ENCODE assay signal across 8 cellular contexts in the genomic region with DNA sequence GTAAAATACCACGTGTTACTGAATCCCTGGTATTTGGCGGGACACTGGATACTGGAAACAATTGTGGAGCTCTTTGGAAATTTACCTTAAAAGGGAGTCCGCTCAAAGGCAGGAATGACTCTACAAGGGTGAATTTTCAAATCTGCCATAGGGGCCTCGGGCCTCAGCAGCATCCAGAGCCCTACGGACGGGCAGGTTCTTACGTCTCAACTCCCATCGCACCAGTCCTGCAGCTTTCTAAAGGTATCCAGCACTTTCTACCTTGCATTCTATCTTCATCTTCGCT. TPM values are rescaled to one million over a fixed set of nuclear protein-coding genes. Genes with fewer than 3 reads are reported as not detected.
DNase-seq lines count a peak whose midpoint lies in the region; ATAC-seq and TF ChIP-seq lines count a peak whose summit lies in the region.

No MANE protein-coding gene starts in this region.

- no peaks in the 10 kb centered on the region for H3K27me3 Mint-ChIP-seq in progenitor cell of endocrine pancreas

- H3K27me3 ChIP-seq in DOHH2 (ENCODE audit: control insufficient read depth, low read length) (no peaks in the 10 kb centered on the region), esophagus squamous epithelium (no peaks in the 10 kb centered on the region)

- peaks cover 11% of the 10 kb centered on the region for H3K36me3 Mint-ChIP-seq in progenitor cell of endocrine pancreas (ENCODE audit: insufficient read depth)

- H3K4me1 ChIP-seq in DOHH2 (ENCODE audit: control insufficient read depth, low read length), result peaks cover 51% of the 10 kb centered on the region
- peaks cover 8 to 72% (median 33%) of the 10 kb centered on the region in 3 donors for H3K4me1 ChIP-seq in esophagus squamous epithelium

- peak overlapping the region; percentile 95 for H3K4me3 Mint-ChIP-seq in progenitor cell of endocrine pancreas (ENCODE audit: low read depth)

- peaks cover 84% of the 10 kb centered on the region for H3K36me3 ChIP-seq in DOHH2 (ENCODE audit: control insufficient read depth, low read length)
- peaks cover 34% of the 10 kb centered on the region for H3K36me3 ChIP-seq in SK-N-MC (ENCODE audit: insufficient read depth, low read length)
- peaks cover 0 to 33% (median 8%) of the 10 kb centered on the region in 3 donors for H3K36me3 ChIP-seq in esophagus squamous epithelium

- H3K27ac ChIP-seq in DOHH2 (ENCODE audit: low read depth, low read length) (peak overlapping the region; percentile 77), SK-N-MC (peak overlapping the region; percentile 83), esophagus squamous epithelium (peak overlapping the region; percentile 92 to 96 (median 94))

- H3K9me3 ChIP-seq in DOHH2 (ENCODE audit: control insufficient read depth, insufficient read depth, low read length) (no peaks in the 10 kb centered on the region), SK-N-MC (ENCODE audit: low read depth, low read length) (no peaks in the 10 kb centered on the region), esophagus squamous epithelium (no peaks in the 10 kb centered on the region)

- 0% methylated on average over 3 to 7 of the region's 9 CpGs for WGBS in esophagus squamous epithelium, 2 donors

- peaks cover 11% of the 10 kb centered on the region for H4K20me1 ChIP-seq in DOHH2 (ENCODE audit: control insufficient read depth, insufficient read depth, low read depth, low read length)

- H3K4me3 ChIP-seq in DOHH2 (ENCODE audit: low read length), result peak overlapping the region; percentile 77
- H3K4me3 ChIP-seq in SK-N-MC, result peak overlapping the region; percentile 82
- H3K4me3 ChIP-seq in esophagus squamous epithelium, result peak overlapping the region; percentile 70 to 100 (median 80)

- H3K9ac ChIP-seq in SK-N-MC (ENCODE audit: insufficient read length), result peak overlapping the region; percentile 94

- peaks cover 22% of the 10 kb centered on the region for H3K4me1 Mint-ChIP-seq in progenitor cell of endocrine pancreas (ENCODE audit: low read depth)

- ATAC-seq in HG02798 (IDR thresholded peaks at IDR 0.05; ENCODE audit: poor library complexity, unreplicated experiment), result no peak
- no peak for ATAC-seq in left colon

- no peak for TF ChIP-seq POLR2A in esophagus squamous epithelium (IDR thresholded peaks at IDR 0.05)

- H3K27ac Mint-ChIP-seq in progenitor cell of endocrine pancreas, result peak overlapping the region; percentile 99

- no peaks in the 10 kb centered on the region for H3K9me2 ChIP-seq in DOHH2 (replicated peaks; ENCODE audit: control insufficient read depth, low read length)

- peaks cover 34% of the 10 kb centered on the region for H3F3A ChIP-seq in DOHH2 (ENCODE audit: control insufficient read depth, insufficient read depth)

- H3K4me2 ChIP-seq in DOHH2 (ENCODE audit: low read length), result peak overlapping the region; percentile 75

- DNase-seq in SK-N-MC (ENCODE audit: low read depth, low spot score), result no peak
- DNase-seq in esophagus squamous epithelium (lab: John Stamatoyannopoulos, UW), result no peak
- DNase-seq in progenitor cell of endocrine pancreas (ENCODE audit: low spot score, unreplicated experiment), result no peak
- DNase-seq in left colon, result no peak
- DNase-seq in central memory CD4-positive, alpha-beta T cell, result no peak
- DNase-seq in NK-92 (lab: John Stamatoyannopoulos, UW; ENCODE audit: unreplicated experiment), result no peak

- H3K9me3 Mint-ChIP-seq in progenitor cell of endocrine pancreas (ENCODE audit: low read depth), result no peaks in the 10 kb centered on the region

- intact Hi-C loops in esophagus squamous epithelium (cut with DNase I), result no loop called here
- intact Hi-C loops in left colon (cut with DNase I, micrococcal nuclease), result no loop called here

- TF ChIP-seq CTCF in DOHH2 (IDR thresholded peaks at IDR 0.05; ENCODE audit: low read depth, low read length, poor library complexity, severe bottlenecking) (no peak), esophagus squamous epithelium (IDR thresholded peaks at IDR 0.05) (no peak), progenitor cell of endocrine pancreas (IDR thresholded peaks at IDR 0.05; ENCODE audit: unreplicated experiment) (no peak)

- peaks cover 98% of the 10 kb centered on the region for H3K79me2 ChIP-seq in DOHH2 (ENCODE audit: control insufficient read depth, low read length)

RNA-seq across cellular contexts. Expression of a gene that starts 0.2 kb away (rescaled TPM):
- total RNA-seq in esophagus squamous epithelium (10 to 100 TPM; 13.9 to 46.7 (median 27.9) TPM), progenitor cell of endocrine pancreas (36.6 and 39.8 TPM in 2 replicates), left colon (10 to 100 TPM in 1 of 2 donors, 1 to 10 TPM in 1; 8.5 to 10.9 TPM)

RNA-seq across cellular contexts. Expression of a gene that starts 0.6 kb away (rescaled TPM):
- 100 to 1,000 TPM in 3 of 4 donors, 10 to 100 TPM in 1; 60.6 to 163 (median 133) TPM for total RNA-seq in esophagus squamous epithelium
- total RNA-seq in progenitor cell of endocrine pancreas, result 150 and 159 TPM in 2 replicates
- 10 to 100 TPM; 65.1 to 76.7 TPM for total RNA-seq in left colon

RNA-seq across cellular contexts. Expression of a gene that starts 13.1 kb away (rescaled TPM):
- 10 to 100 TPM; 50.3 to 88.1 (median 69.9) TPM for total RNA-seq in esophagus squamous epithelium
- 89.5 and 90.8 TPM in 2 replicates for total RNA-seq in progenitor cell of endocrine pancreas
- 100 to 1,000 TPM in 1 of 2 donors, 10 to 100 TPM in 1; 96.5 to 100 TPM for total RNA-seq in left colon

RNA-seq across cellular contexts. Expression of a gene that starts 41.8 kb away (rescaled TPM):
- total RNA-seq in esophagus squamous epithelium (1 to 10 TPM in 1 of 4 donors, under 1 TPM in 2, not detected in 1; 0.31 to 2.7 (median 0.57) TPM), progenitor cell of endocrine pancreas (0.27 and 1.2 TPM in 2 replicates), left colon (1 to 10 TPM in 1 of 2 donors, under 1 TPM in 1; 0.67 to 1.5 TPM)

RNA-seq across cellular contexts. Expression of a gene that starts 55.3 kb away (rescaled TPM):
- total RNA-seq in esophagus squamous epithelium, result 100 to 1,000 TPM; 296 to 475 (median 347) TPM
- 137 TPM in 2 replicates for total RNA-seq in progenitor cell of endocrine pancreas
- total RNA-seq in left colon, result 100 to 1,000 TPM; 294 to 314 TPM
